1 cellular context compared by ENCODE assay signal in genomic region chr18:56869189-56869777, GRCh38.
TF ChIP-seq lines count a peak whose summit lies in the region.

No MANE protein-coding gene starts in this region.

TF ChIP-seq in HepG2, 621 proteins besides CTCF, POLR2A, EP300 and RAD21 (continued from another document):
- TF ChIP-seq FOXP4 (CRISPR knock-in tag; IDR thresholded peaks at IDR 0.05) (0 out of 2 replicates have a peak, but pooled peaks have one; percentile 25), FOXP1 (IDR thresholded peaks at IDR 0.05) (no peak), FOXP1 (CRISPR knock-in tag; IDR thresholded peaks at IDR 0.05) (0 out of 2 replicates have a peak, but pooled peaks have one; percentile 40), ZNF589 (CRISPR knock-in tag; conservative IDR thresholded peaks at IDR 0.05) (no peak), ZNF878 (CRISPR knock-in tag; IDR thresholded peaks at IDR 0.05) (no peak), FOXA3 (CRISPR knock-in tag; IDR thresholded peaks at IDR 0.05) (peak; percentile 53), NFKBIZ (CRISPR knock-in tag; IDR thresholded peaks at IDR 0.05) (no peak), HCFC1 (IDR thresholded peaks at IDR 0.05; ENCODE audit: low read depth, low read length) (no peak)
- TF ChIP-seq, protein P1, sequence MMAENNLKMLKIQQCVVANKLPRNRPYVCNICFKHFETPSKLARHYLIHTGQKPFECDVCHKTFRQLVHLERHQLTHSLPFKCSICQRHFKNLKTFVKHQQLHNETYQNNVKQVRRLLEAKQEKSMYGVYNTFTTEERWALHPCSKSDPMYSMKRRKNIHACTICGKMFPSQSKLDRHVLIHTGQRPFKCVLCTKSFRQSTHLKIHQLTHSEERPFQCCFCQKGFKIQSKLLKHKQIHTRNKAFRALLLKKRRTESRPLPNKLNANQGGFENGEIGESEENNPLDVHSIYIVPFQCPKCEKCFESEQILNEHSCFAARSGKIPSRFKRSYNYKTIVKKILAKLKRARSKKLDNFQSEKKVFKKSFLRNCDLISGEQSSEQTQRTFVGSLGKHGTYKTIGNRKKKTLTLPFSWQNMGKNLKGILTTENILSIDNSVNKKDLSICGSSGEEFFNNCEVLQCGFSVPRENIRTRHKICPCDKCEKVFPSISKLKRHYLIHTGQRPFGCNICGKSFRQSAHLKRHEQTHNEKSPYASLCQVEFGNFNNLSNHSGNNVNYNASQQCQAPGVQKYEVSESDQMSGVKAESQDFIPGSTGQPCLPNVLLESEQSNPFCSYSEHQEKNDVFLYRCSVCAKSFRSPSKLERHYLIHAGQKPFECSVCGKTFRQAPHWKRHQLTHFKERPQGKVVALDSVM (CRISPR knock-in tag; IDR thresholded peaks at IDR 0.05), result no peak
